Comparison of ENCODE assay signal across 28 cellular contexts in genomic region chr18:27331606-27332005, GRCh38.
"Had no signal": no experiment of that assay in that cellular context is flagged by ENCODE, and none has a peak within 500 bp of the region (broad histone marks: within the 10 kb centered on the region; RNA-seq: fewer than 3 reads in every experiment).

No MANE protein-coding gene starts in this region.

- H3K4me1 ChIP-seq: neural progenitor cell, parathyroid adenoma, psoas muscle, spleen, suprapubic skin, testis, tibial artery, transverse colon, upper lobe of right lung, uterus had no signal

- H3K79me2 ChIP-seq: parathyroid adenoma had no signal

- H3K27me3 ChIP-seq: neural progenitor cell, ovary, spleen, suprapubic skin, testis, tibial artery, transverse colon, upper lobe of right lung, uterus had no signal

- H3K9ac ChIP-seq: neural progenitor cell, parathyroid adenoma had no signal

- H3K36me3 ChIP-seq: neural progenitor cell, ovary, spleen, suprapubic skin, tibial artery, transverse colon, upper lobe of right lung, uterus had no signal

- H3K4me2 ChIP-seq: neural progenitor cell, smooth muscle cell had no signal

- DNase-seq: natural killer cell; occipital lobe; ovary; posterior cingulate gyrus; psoas muscle; right cardiac atrium; spleen; stimulated activated CD4-positive, alpha-beta T cell treated with anti-CD3 and anti-CD28 coated beads, Interleukin-12 subunit alpha, Interleukin-12 subunit beta, amount 100 ng/mL, for 4 hours; stimulated activated CD4-positive, alpha-beta T cell treated with anti-CD3 and anti-CD28 coated beads, Interleukin-1b, Interleukin-23, amount 100 ng/mL, for 48 hours; stimulated activated CD4-positive, alpha-beta T cell treated with anti-CD3 and anti-CD28 coated beads, Interleukin-4, amount 100 ng/mL, for 1 hour; stimulated activated CD4-positive, alpha-beta T cell treated with anti-CD3 and anti-CD28 coated beads, Interleukin-4, amount 100 ng/mL, for 4 hours; stimulated activated CD8-positive, alpha-beta memory T cell treated with anti-CD3 and anti-CD28 coated beads, Interleukin-4, amount 100 ng/mL, for 48 hours; stimulated activated naive CD4-positive, alpha-beta T cell; stimulated activated naive CD8-positive, alpha-beta T cell treated with anti-CD3 and anti-CD28 coated beads, Interleukin-15, amount 100 ng/mL, for 72 hours; stimulated activated naive CD8-positive, alpha-beta T cell treated with anti-CD3 and anti-CD28 coated beads, Interleukin-15, Interleukin-2, amounts not matched to agents 100 U/mL and 50 U/mL, for 24 hours; substantia nigra; testis; tibial artery; transverse colon; upper lobe of right lung; uterus had no signal

- H2AFZ ChIP-seq: neural progenitor cell, parathyroid adenoma had no signal

- H3K9me3 ChIP-seq: ovary, psoas muscle, suprapubic skin, testis, tibial artery, transverse colon, upper lobe of right lung, uterus had no signal

- ATAC-seq: natural killer cell; psoas muscle; right cardiac atrium; sciatic nerve; stimulated activated memory B cell treated with anti-CD40 and anti-IgM and Interleukin-4, amounts not matched to agents 10 μg/mL and 1 μg/mL and 100 μg/mL, for 72 hours; stimulated activated naive CD8-positive, alpha-beta T cell treated with anti-CD3 and anti-CD28 coated beads, Interleukin-15, amount 100 ng/mL, for 72 hours; stimulated activated naive CD8-positive, alpha-beta T cell treated with anti-CD3 and anti-CD28 coated beads, Interleukin-15, Interleukin-2, amounts not matched to agents 100 U/mL and 50 U/mL, for 24 hours; upper lobe of right lung had no signal

- H3K27ac ChIP-seq: neural progenitor cell, ovary, parathyroid adenoma, psoas muscle, skin epidermis, spleen, suprapubic skin, testis, tibial artery, transverse colon, upper lobe of right lung, uterus had no signal

- H3K4me3 ChIP-seq: neural progenitor cell, ovary, psoas muscle, skin epidermis, smooth muscle cell, spleen, suprapubic skin, testis, tibial artery, transverse colon, upper lobe of right lung, uterus had no signal
